Comparison of ENCODE assay signal across 17 cellular contexts in the genomic region with DNA sequence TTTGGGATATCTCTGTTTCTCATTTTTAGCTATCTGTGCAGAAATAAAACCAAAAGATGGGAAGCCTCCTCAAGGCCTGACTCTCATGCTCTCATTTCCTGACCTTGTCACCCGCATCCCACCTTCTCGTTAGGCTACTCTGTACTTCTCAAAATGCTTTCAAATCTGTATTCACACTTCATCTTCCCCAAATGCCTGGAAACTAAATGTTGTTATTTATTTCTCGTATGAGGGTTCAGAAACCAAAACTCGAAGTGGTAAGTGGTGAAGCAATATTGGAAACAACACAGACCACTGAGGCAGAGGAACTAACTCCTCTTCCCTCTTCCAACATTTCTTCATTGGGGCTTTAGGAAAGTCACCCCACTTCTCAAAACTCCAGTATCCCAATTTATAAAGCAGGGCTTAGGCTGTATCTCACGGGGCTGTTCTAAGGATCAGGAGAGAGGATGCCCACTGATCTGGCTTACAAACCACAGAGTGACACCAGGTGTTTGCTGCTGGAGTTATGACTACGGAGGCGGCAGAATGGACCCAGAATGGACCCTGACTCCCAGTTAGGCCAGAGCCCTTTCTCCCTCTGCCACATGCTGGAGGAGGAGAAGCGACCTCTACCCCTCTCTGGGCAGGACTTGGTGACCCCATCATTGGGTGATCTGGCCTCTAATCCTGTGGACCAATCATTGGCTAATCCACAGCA. TPM values are rescaled to one million over a fixed set of nuclear protein-coding genes. Genes with fewer than 3 reads are reported as not detected.
DNase-seq lines count a peak whose midpoint lies in the region; ATAC-seq and TF ChIP-seq lines count a peak whose summit lies in the region.
"Had no signal": no experiment of that assay in that cellular context is flagged by ENCODE, and none has a peak within 500 bp of the region (broad histone marks: within the 10 kb centered on the region; RNA-seq: fewer than 3 reads in every experiment).

No MANE protein-coding gene starts in this region.

- H3K27me3 ChIP-seq in SJCRH30 (no peaks in the 10 kb centered on the region), foreskin keratinocyte (no peaks in the 10 kb centered on the region)

- no peak overlapping the region for H3K4me3 ChIP-seq in SJCRH30
- H3K4me3 ChIP-seq: left ventricle myocardium inferior had no signal

- H3K4me1 Mint-ChIP-seq in activated naive CD4-positive, alpha-beta T cell treated with anti-CD3 and anti-CD28 coated beads, Interleukin-2, amount 50 U/mL, for 24 hours: peaks cover 95% of the 10 kb centered on the region
- peaks cover 59% of the 10 kb centered on the region for H3K4me1 Mint-ChIP-seq in dendritic cell treated with granulocyte-macrophage colony-stimulating factor and Interleukin-4, amounts not matched to agents 40 ng/mL and 50 ng/mL, for 4 days (ENCODE audit: low read depth)

- H3K27ac Mint-ChIP-seq in activated naive CD4-positive, alpha-beta T cell treated with anti-CD3 and anti-CD28 coated beads, Interleukin-2, amount 50 U/mL, for 24 hours: peak overlapping the region; percentile 99
- peak overlapping the region; percentile 24 for H3K27ac Mint-ChIP-seq in dendritic cell treated with granulocyte-macrophage colony-stimulating factor and Interleukin-4, amounts not matched to agents 40 ng/mL and 50 ng/mL, for 4 days

- peaks cover 14% of the 10 kb centered on the region for H3K4me1 ChIP-seq in SJCRH30
- peaks cover 15% of the 10 kb centered on the region for H3K4me1 ChIP-seq in foreskin keratinocyte
- H3K4me1 ChIP-seq: left ventricle myocardium inferior had no signal

- no peaks in the 10 kb centered on the region for H3K9me3 ChIP-seq in SJCRH30 (replicated peaks)

- peak overlapping the region; percentile 86 for H3K4me3 Mint-ChIP-seq in activated naive CD4-positive, alpha-beta T cell treated with anti-CD3 and anti-CD28 coated beads, Interleukin-2, amount 50 U/mL, for 24 hours
- H3K4me3 Mint-ChIP-seq in dendritic cell treated with granulocyte-macrophage colony-stimulating factor and Interleukin-4, amounts not matched to agents 40 ng/mL and 50 ng/mL, for 4 days: no peak overlapping the region

- no peaks in the 10 kb centered on the region for H3K27me3 Mint-ChIP-seq in activated naive CD4-positive, alpha-beta T cell treated with anti-CD3 and anti-CD28 coated beads, Interleukin-2, amount 50 U/mL, for 24 hours
- H3K27me3 Mint-ChIP-seq in dendritic cell treated with granulocyte-macrophage colony-stimulating factor and Interleukin-4, amounts not matched to agents 40 ng/mL and 50 ng/mL, for 4 days: no peaks in the 10 kb centered on the region

- peaks cover 27% of the 10 kb centered on the region for H3K36me3 Mint-ChIP-seq in activated naive CD4-positive, alpha-beta T cell treated with anti-CD3 and anti-CD28 coated beads, Interleukin-2, amount 50 U/mL, for 24 hours
- H3K36me3 Mint-ChIP-seq in dendritic cell treated with granulocyte-macrophage colony-stimulating factor and Interleukin-4, amounts not matched to agents 40 ng/mL and 50 ng/mL, for 4 days (ENCODE audit: low read depth): no peaks in the 10 kb centered on the region

- ATAC-seq in foreskin keratinocyte: no peak
- ATAC-seq: Right ventricle myocardium inferior had no signal

- no peak for TF ChIP-seq CTCF in GM10266 (IDR thresholded peaks at IDR 0.05; ENCODE audit: control insufficient read depth, insufficient read depth, low read depth, missing control alignments)
- no peak for TF ChIP-seq CTCF in foreskin keratinocyte (conservative IDR thresholded peaks at IDR 0.05)

- intact Hi-C loops in dendritic cell treated with granulocyte-macrophage colony-stimulating factor and Interleukin-4, amounts not matched to agents 40 ng/mL and 50 ng/mL, for 4 days (cut with micrococcal nuclease): no loop called here

- no peak for DNase-seq in activated naive CD4-positive, alpha-beta T cell treated with Interleukin-2 at 50 U/mL for 16 hours
- DNase-seq in SJCRH30 (peak in 1 of 2 experiments; percentile 30), GM10266 (ENCODE audit: extremely low spot score) (no peak), foreskin keratinocyte (no peak), NCI-H2107 treated with DMSO at 0.1 percent for 48 hours (lab: John Stamatoyannopoulos, UW; ENCODE audit: unreplicated experiment) (no peak)
- DNase-seq in stimulated activated CD4-positive, alpha-beta T cell treated with anti-CD3 and anti-CD28 coated beads, Interleukin-2, amount 100 ng/mL, for 24 hours: no peak
- DNase-seq: activated CD8-positive, alpha-beta memory T cell treated with anti-CD3 and anti-CD28 coated beads for 24 hours; amygdala; Calu3; cerebellar nuclear complex; GDM1; KBM-7; left ventricle myocardium inferior; T1000 had no signal

- no peaks in the 10 kb centered on the region for H3K36me3 ChIP-seq in SJCRH30
- H3K36me3 ChIP-seq: left ventricle myocardium inferior had no signal

- peaks cover 13% of the 10 kb centered on the region for H3K9me3 Mint-ChIP-seq in activated naive CD4-positive, alpha-beta T cell treated with anti-CD3 and anti-CD28 coated beads, Interleukin-2, amount 50 U/mL, for 24 hours
- H3K9me3 Mint-ChIP-seq in dendritic cell treated with granulocyte-macrophage colony-stimulating factor and Interleukin-4, amounts not matched to agents 40 ng/mL and 50 ng/mL, for 4 days: no peaks in the 10 kb centered on the region

- H3K27ac ChIP-seq in SJCRH30 (peak overlapping the region; percentile 76), foreskin keratinocyte (no peak overlapping the region)
- H3K27ac ChIP-seq: left ventricle myocardium inferior had no signal

RNA-seq across cellular contexts. Expression of a gene that starts 3.5 kb away (rescaled TPM):
- not detected in 2 replicates for total RNA-seq in SJCRH30 (2014; rRNA removed; shearing (Covaris generic))
- total RNA-seq in foreskin keratinocyte: 4.7 and 8.7 TPM in 2 replicates
- polyA plus RNA-seq in foreskin keratinocyte: 3.1 and 5.4 TPM in 2 replicates

RNA-seq across cellular contexts. Expression of a gene that starts 31.0 kb away (rescaled TPM):
- total RNA-seq in SJCRH30 (2014; rRNA removed; shearing (Covaris generic)): not detected in 2 replicates
- not detected in 2 replicates for total RNA-seq in foreskin keratinocyte
- polyA plus RNA-seq in foreskin keratinocyte: not detected in 2 replicates
- total RNA-seq: Calu3 had no signal

RNA-seq across cellular contexts. Expression of a gene that starts 53.4 kb away (rescaled TPM):
- not detected in 2 replicates for total RNA-seq in SJCRH30 (2014; rRNA removed; shearing (Covaris generic))
- total RNA-seq in foreskin keratinocyte: not detected in 2 replicates
- not detected in 2 replicates for polyA plus RNA-seq in foreskin keratinocyte
- total RNA-seq: Calu3, left ventricle myocardium inferior, Right ventricle myocardium inferior had no signal
